ENCODE assay signal across 8 cellular contexts in genomic region chr7:22082553-22082885, GRCh38.
A peak's percentile ranks its signal among the peaks of the same experiment; 100 is the strongest.
DNase-seq lines count a peak whose midpoint lies in the region; ATAC-seq and TF ChIP-seq lines count a peak whose summit lies in the region.

No MANE protein-coding gene starts in this region.

- no peaks in the 10 kb centered on the region for H3K9me3 Mint-ChIP-seq in central memory CD8-positive, alpha-beta T cell

- no peak overlapping the region for H3K27ac ChIP-seq in HL-60 (replicated peaks)

- H3K4me3 Mint-ChIP-seq in central memory CD8-positive, alpha-beta T cell, result peak overlapping the region; percentile 80

- ATAC-seq in GM19035 (IDR thresholded peaks at IDR 0.05; ENCODE audit: unreplicated experiment) (peak; percentile 18), GM21360 (IDR thresholded peaks at IDR 0.05; ENCODE audit: unreplicated experiment) (no peak), HG03565 (IDR thresholded peaks at IDR 0.05; ENCODE audit: unreplicated experiment) (no peak)
- no peak for ATAC-seq in central memory CD8-positive, alpha-beta T cell (replicated peaks; ENCODE audit: extremely low read depth, poor library complexity, severe bottlenecking)

- peaks cover 13% of the 10 kb centered on the region for H3K4me1 Mint-ChIP-seq in central memory CD8-positive, alpha-beta T cell

- peaks cover 42% of the 10 kb centered on the region for H3K27me3 Mint-ChIP-seq in central memory CD8-positive, alpha-beta T cell

- DNase-seq in HL-60 (ENCODE audit: low read depth in 1 of 2, low spot score in 1 of 2) (no peak), GM03348 (ENCODE audit: low spot score) (no peak), NCI-H524 treated with DMSO at 0.1 percent for 48 hours (lab: John Stamatoyannopoulos, UW) (no peak)
- DNase-seq in central memory CD8-positive, alpha-beta T cell (ENCODE audit: low spot score in 2 of 2), result no peak

- no peaks in the 10 kb centered on the region for H3K9me3 ChIP-seq in mononuclear cell (ENCODE audit: low read depth, low read length)

- TF ChIP-seq CTCF in HL-60 (IDR thresholded peaks at IDR 0.05; ENCODE audit: insufficient read depth, low read length), result no peak

- peaks cover 1% of the 10 kb centered on the region for H3K36me3 Mint-ChIP-seq in central memory CD8-positive, alpha-beta T cell (ENCODE audit: insufficient read depth)

- H3K27me3 ChIP-seq in HL-60 (ENCODE audit: insufficient read depth, poor library complexity, severe bottlenecking), result peaks cover 6% of the 10 kb centered on the region
- H3K27me3 ChIP-seq in mononuclear cell (ENCODE audit: insufficient read depth, low read length), result peaks cover 24% of the 10 kb centered on the region

- H3K27ac Mint-ChIP-seq in central memory CD8-positive, alpha-beta T cell (ENCODE audit: low read depth), result no peak overlapping the region

- peak overlapping the region; percentile 59 for H3K4me3 ChIP-seq in HL-60 (replicated peaks; ENCODE audit: insufficient read depth, low read length)
- peak overlapping the region; percentile 42 for H3K4me3 ChIP-seq in mononuclear cell (ENCODE audit: low read length)

- H3K4me1 ChIP-seq in mononuclear cell (ENCODE audit: insufficient read depth, low read length), result peaks cover 14% of the 10 kb centered on the region
